ENCODE assay signal across 9 cellular contexts in genomic region chr9:38227656-38228055, GRCh38.
DNase-seq lines count a peak whose midpoint lies in the region; ATAC-seq, FAIRE-seq and TF ChIP-seq lines count a peak whose summit lies in the region.
"Had no signal": no experiment of that assay in that cellular context is flagged by ENCODE, and none has a peak within 500 bp of the region (broad histone marks: within the 10 kb centered on the region; RNA-seq: fewer than 3 reads in every experiment).

No MANE protein-coding gene starts in this region.

- no peak for TF ChIP-seq RAD21 in A549 (conservative IDR thresholded peaks at IDR 0.05 in 1 of 2, IDR thresholded peaks at IDR 0.05 in 1 of 2)

- in situ Hi-C loops in GM13976 (cut with MboI; ENCODE audit: low sequenced_read_pairs, unreplicated experiment): no loop called here

- no peak for TF ChIP-seq POLR2A in A549 (IDR thresholded peaks at IDR 0.05; ENCODE audit: low read length)
- no peak for TF ChIP-seq POLR2A in esophagus squamous epithelium (IDR thresholded peaks at IDR 0.05)

- no peaks in the 10 kb centered on the region for H3K9me3 ChIP-seq in A549
- no peaks in the 10 kb centered on the region for H3K9me3 ChIP-seq in PC-3 (ENCODE audit: low read length)
- H3K9me3 ChIP-seq in esophagus squamous epithelium: no peaks in the 10 kb centered on the region
- H3K9me3 ChIP-seq: lower lobe of right lung had no signal

- intact Hi-C loops in PC-3 (cut with micrococcal nuclease) (loop anchor here (10.0 kb wide), 1 partner anchor 53 kb away; no protein-coding TSS in a partner anchor), esophagus squamous epithelium (cut with DNase I) (no loop called here)

- peaks cover 0 to 35% of the 10 kb centered on the region in 2 donors for H3K27me3 Mint-ChIP-seq in effector memory CD8-positive, alpha-beta T cell
- peaks cover 36% of the 10 kb centered on the region for H3K27me3 Mint-ChIP-seq in progenitor cell of endocrine pancreas

- ATAC-seq in A549 (peak; percentile 39 to 44; a peak in 3 of 6 replicates), PC-3 (no peak; the same call in 1 of the 2 replicates)
- peak; percentile 76 for ATAC-seq in effector memory CD8-positive, alpha-beta T cell (replicated peaks)

- no peaks in the 10 kb centered on the region for H3K79me2 ChIP-seq in PC-3 (ENCODE audit: low read length)

- H3K9me2 ChIP-seq in PC-3 (replicated peaks; ENCODE audit: low read length): no peaks in the 10 kb centered on the region

- 79% methylated on average over 10 of the region's 10 CpGs for WGBS in A549 (ENCODE audit: missing lambda C conversion rate)
- 29 to 39% methylated on average over 10 of the region's 10 CpGs for WGBS in esophagus squamous epithelium, 2 donors

- H3K4me1 ChIP-seq in A549 (peaks cover 23% of the 10 kb centered on the region), PC-3 (ENCODE audit: insufficient read depth, low read length) (peaks cover 16% of the 10 kb centered on the region), esophagus squamous epithelium (peaks cover 0 to 19% (median 15%) of the 10 kb centered on the region in 3 donors)

- peak overlapping the region; percentile 70 for H3K4me2 ChIP-seq in A549
- H3K4me2 ChIP-seq in PC-3 (ENCODE audit: low read length): peak overlapping the region; percentile 70

- no TSS peak for BruUV-seq in PC-3 (replicated peaks; lab: Mats Ljungman, UMichigan)

- H3K27ac ChIP-seq in A549: peak overlapping the region; percentile 69 to 87
- peak overlapping the region; percentile 72 for H3K27ac ChIP-seq in PC-3 (ENCODE audit: low read length)
- H3K27ac ChIP-seq in esophagus squamous epithelium: no peak overlapping the region
- H3K27ac ChIP-seq: lower lobe of right lung had no signal

- no peaks in the 10 kb centered on the region for H4K20me1 ChIP-seq in PC-3 (ENCODE audit: low read length)

- H3K4me3 Mint-ChIP-seq in effector memory CD8-positive, alpha-beta T cell: peak overlapping the region; percentile 64 to 86
- H3K4me3 Mint-ChIP-seq in progenitor cell of endocrine pancreas (ENCODE audit: low read depth): no peak overlapping the region

- peak overlapping the region; percentile 35 for H2AFZ ChIP-seq in PC-3 (ENCODE audit: low read length)

- H3K36me3 Mint-ChIP-seq in effector memory CD8-positive, alpha-beta T cell (ENCODE audit: insufficient read depth): no peaks in the 10 kb centered on the region
- no peaks in the 10 kb centered on the region for H3K36me3 Mint-ChIP-seq in progenitor cell of endocrine pancreas (ENCODE audit: insufficient read depth)

- no peaks in the 10 kb centered on the region for H3K27me3 ChIP-seq in PC-3 (ENCODE audit: low read length)
- H3K27me3 ChIP-seq in esophagus squamous epithelium: peaks cover 0 to 19% (median 0%) of the 10 kb centered on the region in 4 donors

- POLR2A ChIA-PET in A549 (lab: Yijun Ruan, JAX) (interaction anchor here (2.1 kb wide), 1 partner anchor 9 kb away, joined by 4 read pairs; no protein-coding TSS in a partner anchor), PC-3 (lab: Charles Lee; ENCODE audit: unreplicated experiment) (interaction anchor here (0.5 to 0.6 kb wide), 2 partner anchors 10 to 427 kb away, joined by 3 to 10 read pairs; partner anchors contain the start of gene DCAF10)

- no peaks in the 10 kb centered on the region for H3F3A ChIP-seq in PC-3 (ENCODE audit: low read length, unreplicated experiment)

- DNase-seq in A549 (ENCODE audit: low read depth in 1 of 2, low spot score in 1 of 2) (no peak), GM12865 (ENCODE audit: low read depth) (peak; percentile 29), PC-3 (peak; percentile 33), esophagus squamous epithelium (lab: John Stamatoyannopoulos, UW) (no peak), GM13976 (ENCODE audit: low spot score) (no peak), progenitor cell of endocrine pancreas (ENCODE audit: low spot score, unreplicated experiment) (no peak), NCI-H128 (lab: John Stamatoyannopoulos, UW; ENCODE audit: unreplicated experiment) (no peak)
- DNase-seq in effector memory CD8-positive, alpha-beta T cell: peak; percentile 8 to 39 (median 15)

- H3K9ac ChIP-seq in PC-3 (ENCODE audit: low read length): peak overlapping the region; percentile 5; the same call in 1 of the 2 replicates

- H3K36me3 ChIP-seq in PC-3 (ENCODE audit: low read depth, low read length): no peaks in the 10 kb centered on the region
- no peaks in the 10 kb centered on the region for H3K36me3 ChIP-seq in esophagus squamous epithelium
- H3K36me3 ChIP-seq: lower lobe of right lung had no signal

- CTCF ChIA-PET in A549 (lab: Yijun Ruan, JAX): interaction anchor here (1.0 to 2.3 kb wide), 8 partner anchors 8 to 316 kb away, joined by 3 to 12 read pairs (median 4); no protein-coding TSS in a partner anchor
- CTCF ChIA-PET in PC-3 (lab: Charles Lee): no interaction called here

- no peak for FAIRE-seq in A549 (lab: Jason Lieb, UNC)

- H3K4me3 ChIP-seq in A549 (no peak overlapping the region), GM12865 (ENCODE audit: low read depth, low read length) (no peak overlapping the region), PC-3 (ENCODE audit: low read length) (peak overlapping the region; percentile 29; the same call in 1 of the 2 replicates), esophagus squamous epithelium (no peak overlapping the region)
- H3K4me3 ChIP-seq: lower lobe of right lung had no signal

- TF ChIP-seq EP300 in A549 (IDR thresholded peaks at IDR 0.05): no peak

- TF ChIP-seq CTCF in A549 (IDR thresholded peaks at IDR 0.05): no peak
- TF ChIP-seq CTCF in GM12865 (IDR thresholded peaks at IDR 0.05; ENCODE audit: insufficient read depth, low read depth, low read length, missing control alignments): no peak
- no peak for TF ChIP-seq CTCF in PC-3 (conservative IDR thresholded peaks at IDR 0.05; ENCODE audit: low read depth, low read length)
- TF ChIP-seq CTCF in esophagus squamous epithelium (IDR thresholded peaks at IDR 0.05): no peak
- no peak for TF ChIP-seq CTCF in GM13976 (IDR thresholded peaks at IDR 0.05; ENCODE audit: borderline replicate concordance, control extremely low read depth, extremely low read depth, insufficient read depth, missing control alignments)
- TF ChIP-seq CTCF in progenitor cell of endocrine pancreas (IDR thresholded peaks at IDR 0.05; ENCODE audit: unreplicated experiment): no peak

- H3K27ac Mint-ChIP-seq in effector memory CD8-positive, alpha-beta T cell: peak overlapping the region; percentile 52 to 63
- H3K27ac Mint-ChIP-seq in progenitor cell of endocrine pancreas: no peak overlapping the region

- no peaks in the 10 kb centered on the region for H3K9me3 Mint-ChIP-seq in effector memory CD8-positive, alpha-beta T cell
- no peaks in the 10 kb centered on the region for H3K9me3 Mint-ChIP-seq in progenitor cell of endocrine pancreas (ENCODE audit: low read depth)

- H3K4me1 Mint-ChIP-seq in effector memory CD8-positive, alpha-beta T cell (ENCODE audit: low read depth in 2 of 2): peaks cover 11 to 30% of the 10 kb centered on the region in 2 donors
- peaks cover 8% of the 10 kb centered on the region for H3K4me1 Mint-ChIP-seq in progenitor cell of endocrine pancreas (ENCODE audit: low read depth)

TF ChIP-seq in A549, 52 proteins besides CTCF, POLR2A, EP300 and RAD21:
- TF ChIP-seq EHMT2 (IDR thresholded peaks at IDR 0.05; ENCODE audit: low read depth): no peak
- no peak for TF ChIP-seq BCL3 (IDR thresholded peaks at IDR 0.05)
- no peak for TF ChIP-seq NR3C1 (IDR thresholded peaks at IDR 0.05)
- no peak for TF ChIP-seq HES2 (IDR thresholded peaks at IDR 0.05)
- TF ChIP-seq ZC3H11A (IDR thresholded peaks at IDR 0.05): no peak
- no peak for TF ChIP-seq SREBF2 (IDR thresholded peaks at IDR 0.05)
- TF ChIP-seq HOXB13 (CRISPR knock-in tag; IDR thresholded peaks at IDR 0.05; ENCODE audit: low read depth): no peak

Comparison
In these comparisons a context has a peak if more than half of its experiments do, and no peak if none do; other contexts are left out.
1. DNase-seq: peak in GM12865 (single experiment), PC-3 (single experiment) and effector memory CD8-positive, alpha-beta T cell (3 of 3); none in A549 (0 of 2), esophagus squamous epithelium (single experiment), GM13976 (single experiment), progenitor cell of endocrine pancreas (single experiment) and NCI-H128 (single experiment).
2. H3K27ac ChIP-seq: peak in A549 (2 of 2) and PC-3 (single experiment); none in esophagus squamous epithelium (0 of 4).